16 cellular contexts compared by ENCODE assay signal in the genomic region with DNA sequence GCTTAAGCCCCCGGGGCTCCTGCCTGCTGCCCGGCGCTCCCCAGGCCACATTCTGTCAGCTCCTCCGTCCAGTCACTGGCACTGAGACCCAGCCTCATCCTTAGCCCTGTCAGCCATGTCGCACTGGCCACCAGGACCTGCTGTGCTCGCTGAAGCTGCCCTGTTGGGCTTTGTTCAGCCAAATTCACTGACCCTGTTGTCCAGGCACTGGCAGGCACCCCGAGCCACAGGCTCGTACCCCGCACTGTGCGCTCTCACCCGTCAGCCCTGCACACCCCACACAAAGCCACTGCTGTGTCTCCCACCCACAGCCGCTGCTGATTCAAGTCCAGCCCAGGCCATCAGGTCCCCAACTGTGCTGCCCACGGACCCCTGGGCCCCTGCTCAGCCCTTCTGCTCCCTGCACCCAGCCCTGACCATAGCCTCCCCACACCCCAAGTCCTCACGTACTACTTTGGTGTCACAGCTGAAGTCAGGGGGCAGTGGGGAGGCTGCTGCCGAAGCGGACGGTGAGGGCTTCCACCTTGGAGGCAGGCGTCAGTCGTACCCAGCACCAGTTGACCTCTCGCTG.
DNase-seq lines count a peak whose midpoint lies in the region; ATAC-seq, FAIRE-seq and TF ChIP-seq lines count a peak whose summit lies in the region.
"Had no signal": no experiment of that assay in that cellular context is flagged by ENCODE, and none has a peak within 500 bp of the region (broad histone marks: within the 10 kb centered on the region; RNA-seq: fewer than 3 reads in every experiment).

No MANE protein-coding gene starts in this region.

- TF ChIP-seq RAD21 in HepG2 (CRISPR knock-in tag; IDR thresholded peaks at IDR 0.05): no peak

- H3K27me3 ChIP-seq in HepG2 (ENCODE audit: control insufficient read depth in 1 of 2, insufficient read depth in 2 of 2, low read length in 2 of 2) (no peaks in the 10 kb centered on the region), thymus (ENCODE audit: control insufficient read depth, insufficient read depth) (no peaks in the 10 kb centered on the region), vagina (no peaks in the 10 kb centered on the region)

- 96% methylated on average over 19 of the region's 20 CpGs for WGBS in HepG2 (ENCODE audit: low lambda C conversion rate)
- 99% methylated on average over 20 of the region's 20 CpGs for WGBS in thymus

- CTCF ChIA-PET in activated CD8-positive, alpha-beta T cell treated with anti-CD3 and anti-CD28 coated beads, Interleukin-2, amount 10 ng/mL, durations not matched to agents 7 days and 5 days (lab: Charles Lee): interaction anchor here (1.0 to 3.2 kb wide), 6 partner anchors 12 to 97 kb away, joined by 3 to 14 read pairs (median 4); no protein-coding TSS in a partner anchor
- CTCF ChIA-PET in HepG2 (lab: Yijun Ruan, JAX; ENCODE audit: low intra/inter-chr PET ratio, low total read pairs): no interaction called here

- TF ChIP-seq CTCF in HepG2 (CRISPR knock-in tag; IDR thresholded peaks at IDR 0.05) (no peak), vagina (IDR thresholded peaks at IDR 0.05) (no peak)

- H3K27me3 Mint-ChIP-seq in activated CD8-positive, alpha-beta T cell treated with anti-CD3 and anti-CD28 coated beads, Interleukin-2, amount 10 ng/mL, durations not matched to agents 7 days and 5 days (ENCODE audit: low read depth): no peaks in the 10 kb centered on the region
- H3K27me3 Mint-ChIP-seq: activated B cell treated with CpG ODN at 0.5 μM for 24 hours had no signal

- H3K4me1 ChIP-seq in HepG2 (ENCODE audit: insufficient read depth, low read length) (peaks cover 8% of the 10 kb centered on the region; the same call in 1 of the 2 replicates), thymus (ENCODE audit: control insufficient read depth, insufficient read depth, low read length) (peaks cover 23% of the 10 kb centered on the region), vagina (peaks cover 22% of the 10 kb centered on the region)

- H3K4me2 ChIP-seq in HepG2 (ENCODE audit: low read depth, low read length): no peak overlapping the region

- H3K4me1 Mint-ChIP-seq in activated CD8-positive, alpha-beta T cell treated with anti-CD3 and anti-CD28 coated beads, Interleukin-2, amount 10 ng/mL, durations not matched to agents 7 days and 5 days (ENCODE audit: low read depth): peaks cover 87% of the 10 kb centered on the region

- TF ChIP-seq EP300 in HepG2 (IDR thresholded peaks at IDR 0.05; ENCODE audit: low read depth in 2 of 2, low read length in 2 of 2): no peak
- no peak for TF ChIP-seq EP300 in HepG2 (CRISPR knock-in tag; IDR thresholded peaks at IDR 0.05; ENCODE audit: borderline replicate concordance)

- H3K4me3 ChIP-seq in HepG2 (replicated peaks in 1 of 3; ENCODE audit: insufficient read depth in 1 of 3, low read depth in 2 of 3, low read length in 3 of 3): no peak overlapping the region
- H3K4me3 ChIP-seq in thymus (ENCODE audit: low read length): no peak overlapping the region
- H3K4me3 ChIP-seq in vagina: no peak overlapping the region

- intact Hi-C loops in left ventricle myocardium superior (cut with micrococcal nuclease): no loop called here
- intact Hi-C loops in cardiac septum (cut with DNase I): loop anchor here (5.0 to 10.0 kb wide), 2 partner anchors 107 to 405 kb away; no protein-coding TSS in a partner anchor
- intact Hi-C loops in HepG2 (cut with micrococcal nuclease; ENCODE audit: unreplicated experiment): no loop called here
- intact Hi-C loops in vagina (cut with DNase I): loop anchor here (10.0 kb wide), 1 partner anchor 405 kb away; no protein-coding TSS in a partner anchor

- H2AFZ ChIP-seq in HepG2 (ENCODE audit: low read length): no peak overlapping the region

- H3K9ac ChIP-seq in HepG2 (ENCODE audit: insufficient read depth, low read depth, low read length): no peak overlapping the region

- peak overlapping the region; percentile 92 for H3K27ac Mint-ChIP-seq in activated CD8-positive, alpha-beta T cell treated with anti-CD3 and anti-CD28 coated beads, Interleukin-2, amount 10 ng/mL, durations not matched to agents 7 days and 5 days
- H3K27ac Mint-ChIP-seq: activated B cell treated with CpG ODN at 0.5 μM for 24 hours had no signal

- no peaks in the 10 kb centered on the region for H3K79me2 ChIP-seq in HepG2 (ENCODE audit: insufficient read depth, low read length)

- no peak overlapping the region for H3K4me3 Mint-ChIP-seq in activated CD8-positive, alpha-beta T cell treated with anti-CD3 and anti-CD28 coated beads, Interleukin-2, amount 10 ng/mL, durations not matched to agents 7 days and 5 days
- H3K4me3 Mint-ChIP-seq: activated B cell treated with CpG ODN at 0.5 μM for 24 hours had no signal

- peaks cover 85% of the 10 kb centered on the region for H3K36me3 Mint-ChIP-seq in activated CD8-positive, alpha-beta T cell treated with anti-CD3 and anti-CD28 coated beads, Interleukin-2, amount 10 ng/mL, durations not matched to agents 7 days and 5 days (ENCODE audit: low read depth)

- DNase-seq in left ventricle myocardium superior: peak; percentile 14
- DNase-seq in cardiac septum (ENCODE audit: low spot score): no peak
- DNase-seq in activated CD8-positive, alpha-beta T cell treated with anti-CD3 and anti-CD28 coated beads, Interleukin-2, amount 10 ng/mL, durations not matched to agents 7 days and 5 days: no peak
- no peak for DNase-seq in HepG2 (ENCODE audit: low spot score)
- DNase-seq in vagina (ENCODE audit: extremely low spot score in 2 of 2): no peak
- no peak for DNase-seq in NCI-H1092 (lab: John Stamatoyannopoulos, UW)
- DNase-seq in stimulated activated CD4-positive, alpha-beta T cell treated with anti-CD3 and anti-CD28 coated beads, Interleukin-4, amount 100 ng/mL, for 1 hour: no peak
- DNase-seq: activated B cell treated with CpG ODN at 0.5 μM for 24 hours; activated T-cell treated with anti-CD3 and anti-CD28 coated beads, Interleukin-2, amount 50 U/mL, for 1 hour; AML-193; DMS153; NCI-H187; NCI-H510A treated with DMSO at 0.1 percent for 48 hours; OCI-M1; small intestine had no signal

- H3K9me3 ChIP-seq in HepG2 (ENCODE audit: low read length): no peaks in the 10 kb centered on the region
- no peaks in the 10 kb centered on the region for H3K9me3 ChIP-seq in thymus (ENCODE audit: control insufficient read depth)
- H3K9me3 ChIP-seq in vagina: no peaks in the 10 kb centered on the region

- no TSS peak for BruUV-seq in HepG2 (replicated peaks; lab: Mats Ljungman, UMichigan)

- H3K9me3 Mint-ChIP-seq in activated CD8-positive, alpha-beta T cell treated with anti-CD3 and anti-CD28 coated beads, Interleukin-2, amount 10 ng/mL, durations not matched to agents 7 days and 5 days (ENCODE audit: insufficient read depth): no peaks in the 10 kb centered on the region
- H3K9me3 Mint-ChIP-seq: activated B cell treated with CpG ODN at 0.5 μM for 24 hours had no signal

- peaks cover 23 to 30% of the 10 kb centered on the region in 2 experiments for H3K36me3 ChIP-seq in HepG2 (replicated peaks in 1 of 2; ENCODE audit: control insufficient read depth in 1 of 2, insufficient read depth in 2 of 2, low read length in 2 of 2)
- H3K36me3 ChIP-seq in thymus (ENCODE audit: control insufficient read depth, insufficient read depth): peaks cover 36% of the 10 kb centered on the region
- H3K36me3 ChIP-seq in vagina: peaks cover 0 to 7% of the 10 kb centered on the region in 2 donors

- H3K27ac ChIP-seq in HepG2 (ENCODE audit: extremely low read length, insufficient read depth, low read length) (no peak overlapping the region), thymus (ENCODE audit: low read depth) (peak overlapping the region; percentile 12), vagina (no peak overlapping the region)

- FAIRE-seq in HepG2 (lab: Jason Lieb, UNC): no peak
- FAIRE-seq: small intestine had no signal

- POLR2A ChIA-PET in activated CD8-positive, alpha-beta T cell treated with anti-CD3 and anti-CD28 coated beads, Interleukin-2, amount 10 ng/mL, durations not matched to agents 7 days and 5 days (lab: Charles Lee): interaction anchor here (0.7 to 2.3 kb wide), 6 partner anchors 9 to 158 kb away, joined by 3 to 9 read pairs (median 3); no protein-coding TSS in a partner anchor
- POLR2A ChIA-PET in HepG2 (lab: Yijun Ruan, JAX): no interaction called here

- in situ Hi-C loops in HepG2 (cut with HindIII; ENCODE audit: extremely low pct_ligation_motif_present, low pct_unique_long_range_greater_than_20kb): no loop called here

- no peaks in the 10 kb centered on the region for H4K20me1 ChIP-seq in HepG2 (ENCODE audit: insufficient read depth, low read length)

- ATAC-seq in left ventricle myocardium superior: no peak
- ATAC-seq in activated CD8-positive, alpha-beta T cell treated with anti-CD3 and anti-CD28 coated beads, Interleukin-2, amount 10 ng/mL, durations not matched to agents 7 days and 5 days: no peak
- ATAC-seq in HepG2: peak; percentile 11; the same call in 1 of the 3 replicates

- no peak for TF ChIP-seq POLR2A in HepG2 (IDR thresholded peaks at IDR 0.05; ENCODE audit: insufficient read depth in 1 of 2, low read depth in 2 of 2, low read length in 2 of 2)
- no peak for TF ChIP-seq POLR2A in vagina (IDR thresholded peaks at IDR 0.05)

TF ChIP-seq in HepG2, 621 proteins besides CTCF, POLR2A, EP300 and RAD21 (continues in another document):
- no peak for TF ChIP-seq MIER3 (CRISPR knock-in tag; IDR thresholded peaks at IDR 0.05; ENCODE audit: borderline replicate concordance)
- no peak for TF ChIP-seq ARID2 (CRISPR knock-in tag; IDR thresholded peaks at IDR 0.05; ENCODE audit: borderline replicate concordance)
- TF ChIP-seq ZNF768 (CRISPR knock-in tag; IDR thresholded peaks at IDR 0.05): peak; percentile 27; the same call in 1 of the 2 replicates
- 0 out of 2 replicates have a peak, but pooled peaks have one; percentile 44 for TF ChIP-seq SRY (CRISPR knock-in tag; IDR thresholded peaks at IDR 0.05)
- TF ChIP-seq ZIK1 (CRISPR knock-in tag; IDR thresholded peaks at IDR 0.05; ENCODE audit: borderline replicate concordance, low read depth): no peak
- TF ChIP-seq, protein P1, sequence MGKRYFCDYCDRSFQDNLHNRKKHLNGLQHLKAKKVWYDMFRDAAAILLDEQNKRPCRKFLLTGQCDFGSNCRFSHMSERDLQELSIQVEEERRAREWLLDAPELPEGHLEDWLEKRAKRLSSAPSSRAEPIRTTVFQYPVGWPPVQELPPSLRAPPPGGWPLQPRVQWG (CRISPR knock-in tag; IDR thresholded peaks at IDR 0.05; ENCODE audit: borderline replicate concordance, low read depth): no peak
- TF ChIP-seq NR1H2 (CRISPR knock-in tag; IDR thresholded peaks at IDR 0.05; ENCODE audit: borderline replicate concordance, low read depth): no peak
- TF ChIP-seq SNAPC2 (CRISPR knock-in tag; IDR thresholded peaks at IDR 0.05): no peak
- no peak for TF ChIP-seq TARDBP (CRISPR knock-in tag; IDR thresholded peaks at IDR 0.05)
- TF ChIP-seq ZNF703 (CRISPR knock-in tag; IDR thresholded peaks at IDR 0.05; ENCODE audit: borderline replicate concordance): no peak
- TF ChIP-seq AGO2 (optimal IDR thresholded peaks at IDR 0.05; ENCODE audit: low read depth, low read length): peak; percentile 57

Comparison
In these comparisons a context has a peak if more than half of its experiments do, and no peak if none do; other contexts are left out.
1. intact Hi-C loops: an anchor here in cardiac septum (5.0 to 10.0 kb wide) and vagina (10.0 kb wide); none called in left ventricle myocardium superior and HepG2.